In genomic region chrX:154444755-154445246, GRCh38 we compare ENCODE assay signal across 8 cellular contexts. TPM values are rescaled to one million over a fixed set of nuclear protein-coding genes. Genes with fewer than 3 reads are reported as not detected.
A peak's percentile ranks its signal among the peaks of the same experiment; 100 is the strongest.
DNase-seq lines count a peak whose midpoint lies in the region; ATAC-seq and TF ChIP-seq lines count a peak whose summit lies in the region.

No MANE protein-coding gene starts in this region.

- peak overlapping the region; percentile 60 to 66 for H3K4me3 ChIP-seq in foreskin fibroblast (ENCODE audit: low read depth in 1 of 2, low read length in 2 of 2)
- peak overlapping the region; percentile 81 for H3K4me3 ChIP-seq in skeletal muscle satellite cell (ENCODE audit: low read length)

- H3K9me3 ChIP-seq in skeletal muscle satellite cell (replicated peaks; ENCODE audit: low read length): no peaks in the 10 kb centered on the region

- H3K4me2 ChIP-seq in skeletal muscle satellite cell (ENCODE audit: low read length): peak overlapping the region; percentile 91

- POLR2A ChIA-PET in T-cell (lab: Charles Lee): no interaction called here

- CTCF ChIA-PET in T-cell (lab: Charles Lee): no interaction called here

- no peak for TF ChIP-seq CTCF in foreskin fibroblast (IDR thresholded peaks at IDR 0.05; ENCODE audit: low read depth, low read length)

- no peaks in the 10 kb centered on the region for H3K27me3 Mint-ChIP-seq in T-cell

- H3K4me1 ChIP-seq in skeletal muscle satellite cell (ENCODE audit: control insufficient read depth, insufficient read depth, low read length): peaks cover 12% of the 10 kb centered on the region

- no peak overlapping the region for H3K27ac Mint-ChIP-seq in T-cell

- peak overlapping the region; percentile 31 to 56 (median 49) for H3K4me3 Mint-ChIP-seq in T-cell

- peaks cover 3% of the 10 kb centered on the region for H3K36me3 Mint-ChIP-seq in T-cell

- peak overlapping the region; percentile 91 for H3K9ac ChIP-seq in skeletal muscle satellite cell (ENCODE audit: low read depth, low read length)

- peak; percentile 11 for ATAC-seq in GM19372 (IDR thresholded peaks at IDR 0.05; ENCODE audit: low read depth, unreplicated experiment)
- ATAC-seq in T-cell (replicated peaks in 1 of 4): no peak
- ATAC-seq in HG03520 (IDR thresholded peaks at IDR 0.05; ENCODE audit: unreplicated experiment): no peak
- ATAC-seq in GM19395 (IDR thresholded peaks at IDR 0.05; ENCODE audit: unreplicated experiment): no peak

- no peaks in the 10 kb centered on the region for H3K27me3 ChIP-seq in skeletal muscle satellite cell (ENCODE audit: control insufficient read depth, insufficient read depth, low read length)

- peaks cover 36% of the 10 kb centered on the region for H3K36me3 ChIP-seq in skeletal muscle satellite cell (ENCODE audit: insufficient read depth, low read length)

- peaks cover 11 to 38% (median 22%) of the 10 kb centered on the region in 3 donors for H3K4me1 Mint-ChIP-seq in T-cell

- H3K9me3 Mint-ChIP-seq in T-cell: no peaks in the 10 kb centered on the region

- DNase-seq in T-cell: no peak
- no peak for DNase-seq in foreskin fibroblast
- DNase-seq in AG20443 (ENCODE audit: low spot score): no peak
- DNase-seq in activated CD4-positive, alpha-beta T cell treated with anti-CD3 and anti-CD28 coated beads, Interleukin-2, amount 50 U/mL, for 1 hour: no peak

RNA-seq across cellular contexts. Expression of gene FAM50A, which starts 0.9 kb away (rescaled TPM):
- 10 to 100 TPM; 34.9 to 60.5 (median 51.9) TPM for total RNA-seq in T-cell
- total RNA-seq in skeletal muscle satellite cell (2012; rRNA removed): 36.5 and 52.0 TPM in 2 replicates

RNA-seq across cellular contexts. Expression of gene GDI1, which starts 7.8 kb away (rescaled TPM):
- total RNA-seq in T-cell: 100 to 1,000 TPM; 117 to 208 (median 182) TPM
- total RNA-seq in skeletal muscle satellite cell (2012; rRNA removed): 62.1 and 83.9 TPM in 2 replicates

RNA-seq across cellular contexts. Expression of gene PLXNA3, which starts 13.3 kb away (rescaled TPM):
- total RNA-seq in T-cell: 10 to 100 TPM; 48.1 to 87.0 (median 72.9) TPM
- 10.4 and 17.3 TPM in 2 replicates for total RNA-seq in skeletal muscle satellite cell (2012; rRNA removed)

RNA-seq across cellular contexts. Expression of gene ATP6AP1, which starts 16.3 kb away (rescaled TPM):
- total RNA-seq in T-cell: 10 to 100 TPM; 37.9 to 56.8 (median 53.6) TPM
- total RNA-seq in skeletal muscle satellite cell (2012; rRNA removed): 37.6 and 53.2 TPM in 2 replicates

RNA-seq across cellular contexts. Expression of gene TAFAZZIN, which starts 33.5 kb away (rescaled TPM):
- total RNA-seq in T-cell: 100 to 1,000 TPM in 3 of 5 donors, 10 to 100 TPM in 2; 89.8 to 144 (median 129) TPM
- 13.1 and 16.0 TPM in 2 replicates for total RNA-seq in skeletal muscle satellite cell (2012; rRNA removed)
